Comparison of ENCODE assay signal across 8 cellular contexts in genomic region chr17:1275962-1276736, GRCh38. TPM values are rescaled to one million over a fixed set of nuclear protein-coding genes. Genes with fewer than 3 reads are reported as not detected.
A peak's percentile ranks its signal among the peaks of the same experiment; 100 is the strongest.
DNase-seq lines count a peak whose midpoint lies in the region; ATAC-seq and TF ChIP-seq lines count a peak whose summit lies in the region.

No MANE protein-coding gene starts in this region.

- peak overlapping the region in 4 of 8 donors; percentile 47 to 68 (median 62) for H3K4me3 Mint-ChIP-seq in CD4-positive, alpha-beta memory T cell

- H3K27ac ChIP-seq in CD4-positive, alpha-beta memory T cell (ENCODE audit: low read depth, low read length): no peak overlapping the region
- no peak overlapping the region for H3K27ac ChIP-seq in breast epithelium

- no peak overlapping the region for H3K4me3 ChIP-seq in CD4-positive, alpha-beta memory T cell (ENCODE audit: low read length in 2 of 2)
- H3K4me3 ChIP-seq in WI38 (ENCODE audit: low read depth, low read length) (no peak overlapping the region), breast epithelium (peak overlapping the region in 1 of 3 donors; percentile 2)

- peaks cover 0 to 8% (median 4%) of the 10 kb centered on the region in 4 donors for H3K4me1 Mint-ChIP-seq in CD4-positive, alpha-beta memory T cell

- TF ChIP-seq CTCF in WI38 (IDR thresholded peaks at IDR 0.05; ENCODE audit: low read depth, low read length) (peak; percentile 71; the same call in 1 of the 2 replicates), breast epithelium (IDR thresholded peaks at IDR 0.05) (peak; percentile 12 to 69 (median 67))

- H3K27ac Mint-ChIP-seq in CD4-positive, alpha-beta memory T cell: peak overlapping the region in 3 of 7 donors; percentile 13 to 88 (median 54)

- no peak for TF ChIP-seq EP300 in Ishikawa (IDR thresholded peaks at IDR 0.05; ENCODE audit: borderline replicate concordance)

- no peak for TF ChIP-seq POLR2A in breast epithelium (IDR thresholded peaks at IDR 0.05)

- H3K36me3 Mint-ChIP-seq in CD4-positive, alpha-beta memory T cell: no peaks in the 10 kb centered on the region

- no peaks in the 10 kb centered on the region for H3K36me3 ChIP-seq in CD4-positive, alpha-beta memory T cell (ENCODE audit: insufficient read depth, low read length)
- no peaks in the 10 kb centered on the region for H3K36me3 ChIP-seq in breast epithelium

- H3K4me1 ChIP-seq in CD4-positive, alpha-beta memory T cell (ENCODE audit: insufficient read depth, low read length): peaks cover 5% of the 10 kb centered on the region
- peaks cover 0 to 2% of the 10 kb centered on the region in 2 donors for H3K4me1 ChIP-seq in breast epithelium

- CTCF ChIA-PET in CD4-positive, alpha-beta memory T cell (lab: Charles Lee; ENCODE audit: partially characterized antibody): interaction anchor here (2.9 kb wide), 1 partner anchor 56 kb away, joined by 20 read pairs; no protein-coding TSS in a partner anchor

- ATAC-seq in HG03342 (IDR thresholded peaks at IDR 0.05; ENCODE audit: unreplicated experiment): no peak
- ATAC-seq in HG03095 (IDR thresholded peaks at IDR 0.05; ENCODE audit: unreplicated experiment): no peak

- POLR2A ChIA-PET in CD4-positive, alpha-beta memory T cell (lab: Charles Lee; ENCODE audit: partially characterized antibody): no interaction called here

- peak; percentile 89 for TF ChIP-seq RAD21 in Ishikawa (IDR thresholded peaks at IDR 0.05; ENCODE audit: low read depth)

- no peaks in the 10 kb centered on the region for H3K27me3 ChIP-seq in CD4-positive, alpha-beta memory T cell (ENCODE audit: insufficient read depth, low read length)
- H3K27me3 ChIP-seq in breast epithelium: peaks cover 0 to 15% of the 10 kb centered on the region in 2 donors

- H3K9me3 Mint-ChIP-seq in CD4-positive, alpha-beta memory T cell: no peaks in the 10 kb centered on the region

- H3K9me3 ChIP-seq in CD4-positive, alpha-beta memory T cell (ENCODE audit: control insufficient read depth in 1 of 2, low read length in 2 of 2): no peaks in the 10 kb centered on the region
- no peaks in the 10 kb centered on the region for H3K9me3 ChIP-seq in breast epithelium

- peak; percentile 60 to 72 (median 69) for DNase-seq in CD4-positive, alpha-beta memory T cell
- peak in 1 of 2 donors; percentile 61 for DNase-seq in breast epithelium (ENCODE audit: low spot score in 2 of 2)
- DNase-seq in left kidney (ENCODE audit: low read depth, low spot score): peak; percentile 81
- DNase-seq in stimulated activated CD4-positive, alpha-beta T cell treated with anti-CD3 and anti-CD28 coated beads, TNF-alpha, amount 100 ng/mL, for 48 hours (ENCODE audit: low read depth in 3 of 3): peak in 2 of 3 donors; percentile 40 to 68

- intact Hi-C loops in CD4-positive, alpha-beta memory T cell (cut with micrococcal nuclease): loop anchor here (1.0 to 5.0 kb wide), 2 partner anchors 239 to 371 kb away; partner anchors contain the start of genes RILP and SCARF1
- intact Hi-C loops in breast epithelium (cut with DNase I; ENCODE audit: low total_unique reads): loop anchor here (10.0 kb wide), 2 partner anchors 59 to 239 kb away; partner anchors contain the start of gene INPP5K

- H3K27me3 Mint-ChIP-seq in CD4-positive, alpha-beta memory T cell: peaks cover 9 to 22% of the 10 kb centered on the region in 2 donors

TF ChIP-seq in Ishikawa, 13 proteins besides CTCF, POLR2A, EP300 and RAD21:
- TF ChIP-seq NFIC (IDR thresholded peaks at IDR 0.05) (no peak), ZBTB7A (IDR thresholded peaks at IDR 0.05; ENCODE audit: low read depth) (0 out of 2 replicates have a peak, but pooled peaks have one; percentile 38)

RNA-seq across cellular contexts. Expression of gene TRARG1, which starts 3.3 kb away (rescaled TPM):
- not detected for total RNA-seq in CD4-positive, alpha-beta memory T cell
- not detected for polyA plus RNA-seq in CD4-positive, alpha-beta memory T cell
- 10 to 100 TPM; 13.6 to 97.6 (median 25.9) TPM for total RNA-seq in breast epithelium

RNA-seq across cellular contexts. Expression of gene BHLHA9, which starts 5.9 kb away (rescaled TPM):
- total RNA-seq in CD4-positive, alpha-beta memory T cell: not detected
- not detected for polyA plus RNA-seq in CD4-positive, alpha-beta memory T cell
- total RNA-seq in breast epithelium: not detected

Comparison
In these comparisons a context has a peak if more than half of its experiments do, and no peak if none do; other contexts are left out.
1. RNA of gene TRARG1, which starts 3.3 kb away (total RNA-seq): 13.6 to 97.6 TPM in breast epithelium; not detected in CD4-positive, alpha-beta memory T cell; every median in the first group is over 10 times any median in the second.